ENCODE assay signal across 27 cellular contexts in genomic region chr2:237230355-237230754, GRCh38.
"Had no signal": no experiment of that assay in that cellular context is flagged by ENCODE, and none has a peak within 500 bp of the region (broad histone marks: within the 10 kb centered on the region; RNA-seq: fewer than 3 reads in every experiment).

No MANE protein-coding gene starts in this region.

- H3K4me3 Mint-ChIP-seq: activated CD4-positive, alpha-beta memory T cell treated with anti-CD3 and anti-CD28 coated beads for 36 hours; activated CD4-positive, alpha-beta T cell treated with anti-CD3 and anti-CD28 coated beads for 36 hours; activated CD4-positive, alpha-beta T cell treated with anti-CD3 and anti-CD28 coated beads, Interleukin-2, amount 10 ng/mL, durations not matched to agents 24 days and 14 days; activated naive CD4-positive, alpha-beta T cell treated with anti-CD3 and anti-CD28 coated beads for 36 hours; activated naive CD4-positive, alpha-beta T cell treated with anti-CD3 and anti-CD28 coated beads, Interleukin-2, amount 50 U/mL, for 24 hours; activated naive CD8-positive, alpha-beta T cell treated with anti-CD3 and anti-CD28 coated beads for 36 hours; activated naive CD8-positive, alpha-beta T cell treated with anti-CD3 and anti-CD28 coated beads, Interleukin-2, amount 50 U/mL, for 24 hours; activated T-helper 1 cell treated with anti-CD3 and anti-CD28 coated beads, Interleukin-12 subunit alpha, Interleukin-12 subunit beta, Interleukin-2, Interleukin-4 antibody, amounts not matched to agents 30 ng/mL and 10 ng/mL and 1 ng/mL, durations not matched to agents 14 hours and 24 hours and 36 hours; effector memory CD8-positive, alpha-beta T cell had no signal

- H3K36me3 Mint-ChIP-seq: activated CD4-positive, alpha-beta memory T cell treated with anti-CD3 and anti-CD28 coated beads for 36 hours; activated naive CD4-positive, alpha-beta T cell treated with anti-CD3 and anti-CD28 coated beads, Interleukin-2, amount 50 U/mL, for 24 hours; activated naive CD8-positive, alpha-beta T cell treated with anti-CD3 and anti-CD28 coated beads for 36 hours had no signal

- H3K9me3 ChIP-seq: adrenal gland, body of pancreas, esophagus squamous epithelium had no signal

- H3K27ac ChIP-seq: adrenal gland, body of pancreas, esophagus squamous epithelium had no signal

- ATAC-seq: activated CD4-positive, alpha-beta T cell treated with anti-CD3 and anti-CD28 coated beads for 36 hours; activated naive CD8-positive, alpha-beta T cell treated with anti-CD3 and anti-CD28 coated beads, Interleukin-2, amount 50 U/mL, for 24 hours; body of pancreas; effector memory CD8-positive, alpha-beta T cell had no signal

- H3K27me3 ChIP-seq: adrenal gland, body of pancreas had no signal

- H3K4me3 ChIP-seq: adrenal gland, body of pancreas, esophagus squamous epithelium had no signal

- H3K36me3 ChIP-seq: adrenal gland, esophagus squamous epithelium had no signal

- DNase-seq: activated CD4-positive, alpha-beta memory T cell treated with anti-CD3 and anti-CD28 coated beads for 36 hours; activated CD4-positive, alpha-beta T cell treated with anti-CD3 and anti-CD28 coated beads for 36 hours; activated CD4-positive, alpha-beta T cell treated with anti-CD3 and anti-CD28 coated beads, Interleukin-2, amount 10 ng/mL, durations not matched to agents 24 days and 14 days; activated CD4-positive, CD25-positive, alpha-beta regulatory T cell; activated CD4-positive, CD25-positive, alpha-beta regulatory T cell treated with anti-CD3 and anti-CD28 coated beads, Interleukin-2, amount 50 U/mL, for 72 hours; activated CD8-positive, alpha-beta memory T cell treated with anti-CD3 and anti-CD28 coated beads, Interleukin-2, amount 50 U/mL, for 4 hours; activated effector memory CD4-positive, alpha-beta T cell treated with anti-CD3 and anti-CD28 coated beads, Interleukin-2, amount 50 U/mL, for 16 hours; activated naive CD4-positive, alpha-beta T cell treated with anti-CD3 and anti-CD28 coated beads for 36 hours; activated naive CD8-positive, alpha-beta T cell treated with anti-CD3 and anti-CD28 coated beads for 36 hours; activated naive CD8-positive, alpha-beta T cell treated with anti-CD3 and anti-CD28 coated beads, Interleukin-2, amount 50 U/mL, for 24 hours; activated T-cell treated with anti-CD3 and anti-CD28 coated beads, Interleukin-2, amount 50 U/mL, for 1 hour; activated T-cell treated with anti-CD3 and anti-CD28 coated beads, Interleukin-2, amount 50 U/mL, for 48 hours; adrenal gland; amygdala; aorta; body of pancreas; caudate nucleus; cortex of kidney; dermis blood vessel endothelial cell; effector CD4-positive, alpha-beta T cell; effector memory CD8-positive, alpha-beta T cell; esophagus squamous epithelium; foreskin melanocyte; T-helper 2 cell had no signal

- H3K27ac Mint-ChIP-seq: activated CD4-positive, alpha-beta memory T cell treated with anti-CD3 and anti-CD28 coated beads for 36 hours; activated CD4-positive, alpha-beta T cell treated with anti-CD3 and anti-CD28 coated beads for 36 hours; activated CD4-positive, alpha-beta T cell treated with anti-CD3 and anti-CD28 coated beads, Interleukin-2, amount 10 ng/mL, durations not matched to agents 24 days and 14 days; activated naive CD4-positive, alpha-beta T cell treated with anti-CD3 and anti-CD28 coated beads for 36 hours; activated naive CD4-positive, alpha-beta T cell treated with anti-CD3 and anti-CD28 coated beads, Interleukin-2, amount 50 U/mL, for 24 hours; activated naive CD8-positive, alpha-beta T cell treated with anti-CD3 and anti-CD28 coated beads, Interleukin-2, amount 50 U/mL, for 24 hours; activated T-helper 1 cell treated with anti-CD3 and anti-CD28 coated beads, Interleukin-12 subunit alpha, Interleukin-12 subunit beta, Interleukin-2, Interleukin-4 antibody, amounts not matched to agents 30 ng/mL and 10 ng/mL and 1 ng/mL, durations not matched to agents 14 hours and 24 hours and 36 hours; activated T-helper 2 cell treated with anti-CD3 and anti-CD28 coated beads, Interferon-gamma antibody, Interleukin-2, Interleukin-4, amounts not matched to agents 10 μg/mL and 5 μg/mL and 100 μg/mL, durations not matched to agents 14 hours and 24 hours and 36 hours; effector memory CD8-positive, alpha-beta T cell had no signal

- H3K9me3 Mint-ChIP-seq: activated CD4-positive, alpha-beta memory T cell treated with anti-CD3 and anti-CD28 coated beads for 36 hours; activated naive CD4-positive, alpha-beta T cell treated with anti-CD3 and anti-CD28 coated beads for 36 hours; activated naive CD4-positive, alpha-beta T cell treated with anti-CD3 and anti-CD28 coated beads, Interleukin-2, amount 50 U/mL, for 24 hours; activated naive CD8-positive, alpha-beta T cell treated with anti-CD3 and anti-CD28 coated beads for 36 hours; activated T-helper 1 cell treated with anti-CD3 and anti-CD28 coated beads, Interleukin-12 subunit alpha, Interleukin-12 subunit beta, Interleukin-2, Interleukin-4 antibody, amounts not matched to agents 30 ng/mL and 10 ng/mL and 1 ng/mL, durations not matched to agents 14 hours and 24 hours and 36 hours; activated T-helper 2 cell treated with anti-CD3 and anti-CD28 coated beads, Interferon-gamma antibody, Interleukin-2, Interleukin-4, amounts not matched to agents 10 μg/mL and 5 μg/mL and 100 μg/mL, durations not matched to agents 14 hours and 24 hours and 36 hours; effector memory CD8-positive, alpha-beta T cell had no signal
